In genomic region chr7:1425292-1426136, GRCh38 we compare ENCODE assay signal across 16 cellular contexts. TPM values are rescaled to one million over a fixed set of nuclear protein-coding genes. Genes with fewer than 3 reads are reported as not detected.
DNase-seq lines count a peak whose midpoint lies in the region; ATAC-seq and TF ChIP-seq lines count a peak whose summit lies in the region.
"Had no signal": no experiment of that assay in that cellular context is flagged by ENCODE, and none has a peak within 500 bp of the region (broad histone marks: within the 10 kb centered on the region; RNA-seq: fewer than 3 reads in every experiment).

No MANE protein-coding gene starts in this region.

- POLR2A ChIA-PET in OCI-LY7 (lab: Charles Lee) = interaction anchor here (0.7 kb wide), 1 partner anchor 16 kb away, joined by 3 read pairs; no protein-coding TSS in a partner anchor

- DNase-seq in AG20443 (ENCODE audit: low spot score) = peak; percentile 54
- DNase-seq in GM10266 (ENCODE audit: extremely low spot score) = peak; percentile 67
- DNase-seq in OCI-LY7 (ENCODE audit: low spot score) = peak; percentile 24
- peak; percentile 86 for DNase-seq in iPS-NIHi11 (ENCODE audit: low spot score)
- no peak for DNase-seq in activated naive CD4-positive, alpha-beta T cell treated with anti-CD3 and anti-CD28 coated beads, Interleukin-2, amount 50 U/mL, for 16 hours
- DNase-seq: amygdala; CD4-positive, CD25-positive, alpha-beta regulatory T cell; HCEC 1CT; islet precursor cell; right cardiac atrium; stimulated activated CD4-positive, alpha-beta T cell treated with anti-CD3 and anti-CD28 coated beads, Interleukin-4, amount 100 ng/mL, for 4 hours; stomach had no signal

- CTCF ChIA-PET in OCI-LY7 (lab: Charles Lee; ENCODE audit: unreplicated experiment) = no interaction called here

- ATAC-seq in HG03045 (IDR thresholded peaks at IDR 0.05; ENCODE audit: unreplicated experiment) (no peak), GM19324 (IDR thresholded peaks at IDR 0.05; ENCODE audit: low FRiP score, unreplicated experiment) (no peak), HG03521 (IDR thresholded peaks at IDR 0.05; ENCODE audit: unreplicated experiment) (no peak)
- ATAC-seq: right cardiac atrium, Right ventricle myocardium inferior had no signal

- no peak for TF ChIP-seq CTCF in GM10266 (IDR thresholded peaks at IDR 0.05; ENCODE audit: control insufficient read depth, insufficient read depth, low read depth, missing control alignments)
- TF ChIP-seq CTCF in OCI-LY7 (conservative IDR thresholded peaks at IDR 0.05; ENCODE audit: low read length) = no peak

- H3K36me3 ChIP-seq in OCI-LY7 (ENCODE audit: insufficient read depth, low read length) = no peaks in the 10 kb centered on the region
- H3K36me3 ChIP-seq: stomach had no signal

- H3K9me2 ChIP-seq in OCI-LY7 (ENCODE audit: insufficient read depth, low read length) = no peaks in the 10 kb centered on the region

- H3K79me2 ChIP-seq in OCI-LY7 (ENCODE audit: insufficient read depth, low read depth, low read length) = no peaks in the 10 kb centered on the region

- no TSS peak for BruUV-seq in OCI-LY7 (replicated peaks; lab: Mats Ljungman, UMichigan)

- no peak overlapping the region for H2AFZ ChIP-seq in OCI-LY7 (ENCODE audit: low read length)

- intact Hi-C loops in OCI-LY7 (cut with micrococcal nuclease; ENCODE audit: unreplicated experiment) = no loop called here

- no peaks in the 10 kb centered on the region for H4K20me1 ChIP-seq in OCI-LY7 (ENCODE audit: insufficient read depth, low read length)

- H3K27ac ChIP-seq in OCI-LY7 (ENCODE audit: low read depth, low read length, poor library complexity, severe bottlenecking) = no peak overlapping the region
- H3K27ac ChIP-seq: stomach had no signal

- no peak overlapping the region for H3K4me2 ChIP-seq in OCI-LY7 (ENCODE audit: low read length)

- no peak overlapping the region for H3K4me3 ChIP-seq in OCI-LY7 (ENCODE audit: low read depth, low read length, poor library complexity, severe bottlenecking)
- H3K4me3 ChIP-seq: stomach had no signal

- H3K9me3 ChIP-seq in OCI-LY7 (ENCODE audit: low read length) = no peaks in the 10 kb centered on the region
- H3K9me3 ChIP-seq: stomach had no signal

- H3K4me1 ChIP-seq in OCI-LY7 (ENCODE audit: insufficient read depth, low read length, poor library complexity, severe bottlenecking) = no peaks in the 10 kb centered on the region

RNA-seq across cellular contexts. Expression of gene MICALL2, which starts 33.8 kb away (rescaled TPM):
- total RNA-seq in OCI-LY7 (2014; rRNA removed; shearing (Covaris generic)) = 1.1 and 1.4 TPM in 2 replicates
- total RNA-seq in OCI-LY7 (2022) = 4.5 and 5.5 TPM in 2 replicates
